ENCODE assay signal across 9 cellular contexts in genomic region chr6:56649053-56649769, GRCh38. TPM values are rescaled to one million over a fixed set of nuclear protein-coding genes. Genes with fewer than 3 reads are reported as not detected.
DNase-seq lines count a peak whose midpoint lies in the region; ATAC-seq and TF ChIP-seq lines count a peak whose summit lies in the region.
"Had no signal": no experiment of that assay in that cellular context is flagged by ENCODE, and none has a peak within 500 bp of the region (broad histone marks: within the 10 kb centered on the region; RNA-seq: fewer than 3 reads in every experiment).

No MANE protein-coding gene starts in this region.

- 29% methylated on average over 1 of the region's 1 CpG for WGBS in suprapubic skin
- WGBS in thyroid gland, 2 donors, result 23 to 39% methylated on average over 1 of the region's 1 CpG

- no peaks in the 10 kb centered on the region for H3K27me3 Mint-ChIP-seq in activated T-helper 17 cell treated with anti-CD3 and anti-CD28 coated beads, Interleukin-2, amount 50 U/mL, for 72 hours

- TF ChIP-seq CTCF in choroid plexus epithelial cell (conservative IDR thresholded peaks at IDR 0.05; ENCODE audit: low read depth, low read length) (no peak), suprapubic skin (IDR thresholded peaks at IDR 0.05) (no peak), thyroid gland (IDR thresholded peaks at IDR 0.05) (no peak)

- H3K4me3 ChIP-seq in choroid plexus epithelial cell (ENCODE audit: low read depth, low read length) (no peak overlapping the region), suprapubic skin (no peak overlapping the region), thyroid gland (replicated peaks in 1 of 3) (no peak overlapping the region)

- H3K27me3 ChIP-seq in suprapubic skin (no peaks in the 10 kb centered on the region), thyroid gland (no peaks in the 10 kb centered on the region)

- no peaks in the 10 kb centered on the region for H3K9me3 Mint-ChIP-seq in activated T-helper 17 cell treated with anti-CD3 and anti-CD28 coated beads, Interleukin-2, amount 50 U/mL, for 72 hours
- H3K9me3 Mint-ChIP-seq: activated T-helper 2 cell treated with anti-CD3 and anti-CD28 coated beads, Interferon-gamma antibody, Interleukin-2, Interleukin-4, amounts not matched to agents 10 μg/mL and 5 μg/mL and 100 μg/mL, durations not matched to agents 14 hours and 24 hours and 36 hours had no signal

- H3K36me3 ChIP-seq in suprapubic skin (no peaks in the 10 kb centered on the region), thyroid gland (no peaks in the 10 kb centered on the region)

- H3K27ac ChIP-seq in suprapubic skin, result peak overlapping the region; percentile 65
- no peak overlapping the region for H3K27ac ChIP-seq in thyroid gland

- H3K9me3 ChIP-seq in suprapubic skin, result no peaks in the 10 kb centered on the region
- H3K9me3 ChIP-seq in thyroid gland, result no peaks in the 10 kb centered on the region

- no peak for TF ChIP-seq EP300 in suprapubic skin (IDR thresholded peaks at IDR 0.05)

- no peak overlapping the region for H3K27ac Mint-ChIP-seq in activated T-helper 17 cell treated with anti-CD3 and anti-CD28 coated beads, Interleukin-2, amount 50 U/mL, for 72 hours
- H3K27ac Mint-ChIP-seq: activated T-helper 2 cell treated with anti-CD3 and anti-CD28 coated beads, Interferon-gamma antibody, Interleukin-2, Interleukin-4, amounts not matched to agents 10 μg/mL and 5 μg/mL and 100 μg/mL, durations not matched to agents 14 hours and 24 hours and 36 hours had no signal

- H3K4me1 Mint-ChIP-seq in activated T-helper 17 cell treated with anti-CD3 and anti-CD28 coated beads, Interleukin-2, amount 50 U/mL, for 72 hours, result no peaks in the 10 kb centered on the region

- intact Hi-C loops in thyroid gland (cut with DNase I), result no loop called here

- H3K36me3 Mint-ChIP-seq in activated T-helper 17 cell treated with anti-CD3 and anti-CD28 coated beads, Interleukin-2, amount 50 U/mL, for 72 hours (ENCODE audit: low read depth), result no peaks in the 10 kb centered on the region

- no peak for TF ChIP-seq POLR2A in suprapubic skin (IDR thresholded peaks at IDR 0.05)
- TF ChIP-seq POLR2A in thyroid gland (IDR thresholded peaks at IDR 0.05), result no peak

- H3K4me1 ChIP-seq in suprapubic skin, result peaks cover 68% of the 10 kb centered on the region
- peaks cover 0 to 5% of the 10 kb centered on the region in 2 donors for H3K4me1 ChIP-seq in thyroid gland

- no peak overlapping the region for H3K4me3 Mint-ChIP-seq in activated T-helper 17 cell treated with anti-CD3 and anti-CD28 coated beads, Interleukin-2, amount 50 U/mL, for 72 hours

- no peak for ATAC-seq in activated T-helper 17 cell treated with anti-CD3 and anti-CD28 coated beads, Interleukin-2, amount 50 U/mL, for 72 hours (replicated peaks)

- DNase-seq in NCI-H2196 (lab: John Stamatoyannopoulos, UW; ENCODE audit: unreplicated experiment) (peak; percentile 22), NCI-H2196 treated with DMSO at 0.1 percent for 48 hours (lab: John Stamatoyannopoulos, UW; ENCODE audit: unreplicated experiment) (no peak), NCI-H2171 treated with DMSO at 0.1 percent for 48 hours (lab: John Stamatoyannopoulos, UW) (peak; percentile 34), choroid plexus epithelial cell (ENCODE audit: low read depth) (peak; percentile 66), suprapubic skin (ENCODE audit: low spot score in 2 of 2) (no peak), KG1 (lab: John Stamatoyannopoulos, UW) (no peak), thyroid gland (no peak)

RNA-seq across cellular contexts. Expression of gene DST, which starts 6.5 kb away (rescaled TPM):
- total RNA-seq in suprapubic skin (1,000 to 10,000 TPM in 1 of 4 donors, 100 to 1,000 TPM in 3; 637 to 1,048 (median 751) TPM), thyroid gland (100 to 1,000 TPM in 3 of 4 donors, 10 to 100 TPM in 1; 99.8 to 169 (median 149) TPM)
- total RNA-seq in activated T-helper 17 cell treated with anti-CD3 and anti-CD28 coated beads, Interleukin-2, amount 50 U/mL, for 72 hours, result 10 to 100 TPM; 15.4 to 36.6 TPM

Comparison
In these comparisons a context has a peak if more than half of its experiments do, and no peak if none do; other contexts are left out.
1. DNase-seq: peak in NCI-H2196 (single experiment), NCI-H2171 treated with DMSO at 0.1 percent for 48 hours (single experiment) and choroid plexus epithelial cell (single experiment); none in NCI-H2196 treated with DMSO at 0.1 percent for 48 hours (single experiment), suprapubic skin (0 of 2), KG1 (single experiment) and thyroid gland (0 of 2).